In genomic region chr2:195413944-195414343, GRCh38 we compare ENCODE assay signal across 24 cellular contexts.
DNase-seq lines count a peak whose midpoint lies in the region; ATAC-seq, FAIRE-seq and TF ChIP-seq lines count a peak whose summit lies in the region.
"Had no signal": no experiment of that assay in that cellular context is flagged by ENCODE, and none has a peak within 500 bp of the region (broad histone marks: within the 10 kb centered on the region; RNA-seq: fewer than 3 reads in every experiment).

No MANE protein-coding gene starts in this region.

- H3K27me3 ChIP-seq in HepG2 (ENCODE audit: control insufficient read depth in 1 of 2, insufficient read depth in 2 of 2, low read length in 2 of 2) (no peaks in the 10 kb centered on the region), right lobe of liver (no peaks in the 10 kb centered on the region), endodermal cell (ENCODE audit: control insufficient read depth, insufficient read depth, low read length, poor library complexity, severe bottlenecking) (no peaks in the 10 kb centered on the region), PC-9 (ENCODE audit: insufficient read depth, low read depth) (no peaks in the 10 kb centered on the region)
- H3K27me3 ChIP-seq: BE2C had no signal

- H3K4me2 ChIP-seq in HepG2 (ENCODE audit: low read depth, low read length) (no peak overlapping the region), PC-9 (no peak overlapping the region)

- ATAC-seq in HepG2, result no peak
- ATAC-seq in right lobe of liver, result no peak
- no peak for ATAC-seq in stimulated activated memory B cell treated with anti-CD40 and anti-IgM and Interleukin-4, amounts not matched to agents 10 μg/mL and 1 μg/mL and 100 μg/mL, for 72 hours
- ATAC-seq: Right ventricle myocardium inferior had no signal

- no peak for TF ChIP-seq POLR2A in HepG2 (IDR thresholded peaks at IDR 0.05; ENCODE audit: insufficient read depth in 1 of 2, low read depth in 2 of 2, low read length in 2 of 2)
- TF ChIP-seq POLR2A in right lobe of liver (IDR thresholded peaks at IDR 0.05), result no peak

- WGBS in HepG2 (ENCODE audit: low lambda C conversion rate), result 4% methylated on average over 2 of the region's 2 CpGs
- WGBS in right lobe of liver (ENCODE audit: insufficient coverage, low coverage, low lambda C conversion rate, missing lambda C conversion rate), result 38% methylated on average over 1 of the region's 2 CpGs
- WGBS in endodermal cell (ENCODE audit: insufficient coverage in 1 of 2, insufficient read length in 1 of 2), 2 experiments, result 87 to 89% methylated on average over 2 of the region's 2 CpGs

- no peak overlapping the region for H3K4me3 ChIP-seq in HepG2 (replicated peaks in 1 of 3; ENCODE audit: insufficient read depth in 1 of 3, low read depth in 2 of 3, low read length in 3 of 3)
- H3K4me3 ChIP-seq in right lobe of liver, result no peak overlapping the region
- no peak overlapping the region for H3K4me3 ChIP-seq in endodermal cell (ENCODE audit: low read length)
- no peak overlapping the region for H3K4me3 ChIP-seq in PC-9

- no peaks in the 10 kb centered on the region for H3K4me1 ChIP-seq in HepG2 (ENCODE audit: insufficient read depth, low read length)
- H3K4me1 ChIP-seq in right lobe of liver, result no peaks in the 10 kb centered on the region
- no peaks in the 10 kb centered on the region for H3K4me1 ChIP-seq in endodermal cell (ENCODE audit: control insufficient read depth, insufficient read depth, low read length)
- H3K4me1 ChIP-seq in PC-9 (replicated peaks; ENCODE audit: insufficient read depth), result no peaks in the 10 kb centered on the region

- in situ Hi-C loops in HepG2 (cut with HindIII; ENCODE audit: extremely low pct_ligation_motif_present, low pct_unique_long_range_greater_than_20kb), result no loop called here

- no peaks in the 10 kb centered on the region for H3K36me3 ChIP-seq in HepG2 (replicated peaks in 1 of 2; ENCODE audit: control insufficient read depth in 1 of 2, insufficient read depth in 2 of 2, low read length in 2 of 2)
- no peaks in the 10 kb centered on the region for H3K36me3 ChIP-seq in right lobe of liver
- H3K36me3 ChIP-seq in endodermal cell (ENCODE audit: control insufficient read depth, insufficient read depth, low read length), result no peaks in the 10 kb centered on the region
- no peaks in the 10 kb centered on the region for H3K36me3 ChIP-seq in PC-9 (ENCODE audit: low read depth)
- H3K36me3 ChIP-seq: BE2C had no signal

- TF ChIP-seq RAD21 in HepG2 (CRISPR knock-in tag; IDR thresholded peaks at IDR 0.05), result no peak

- H3K27ac ChIP-seq in HepG2 (ENCODE audit: extremely low read length, insufficient read depth, low read length), result no peak overlapping the region
- H3K27ac ChIP-seq in right lobe of liver, result no peak overlapping the region
- H3K27ac ChIP-seq in endodermal cell (ENCODE audit: low read depth, low read length), result no peak overlapping the region
- no peak overlapping the region for H3K27ac ChIP-seq in PC-9

- no peaks in the 10 kb centered on the region for H4K20me1 ChIP-seq in HepG2 (ENCODE audit: insufficient read depth, low read length)
- no peaks in the 10 kb centered on the region for H4K20me1 ChIP-seq in PC-9 (ENCODE audit: insufficient read depth)

- peak overlapping the region; percentile 52 for H3K27ac Mint-ChIP-seq in endodermal cell
- H3K27ac Mint-ChIP-seq in stimulated activated memory B cell treated with anti-CD40 and anti-IgM and Interleukin-4, amounts not matched to agents 10 μg/mL and 1 μg/mL and 100 μg/mL, for 72 hours, result peak overlapping the region; percentile 9
- H3K27ac Mint-ChIP-seq: HFFc6 had no signal

- DNase-seq in HepG2 (ENCODE audit: low spot score), result no peak
- DNase-seq in right lobe of liver, result no peak
- peak; percentile 30 for DNase-seq in NCI-H69 (lab: John Stamatoyannopoulos, UW)
- DNase-seq in endodermal cell, result peak; percentile 46
- DNase-seq in PC-9, result no peak
- DNase-seq in stimulated activated CD4-positive, alpha-beta T cell treated with anti-CD3 and anti-CD28 coated beads, Interleukin-1b, Interleukin-23, amount 100 ng/mL, for 48 hours, result no peak
- no peak for DNase-seq in MV-4-11 (lab: John Stamatoyannopoulos, UW)
- DNase-seq: 8988T; BE2C; Calu3; CD4-positive, alpha-beta memory T cell; DMS53; H7; HFFc6; NCI-H1694 treated with DMSO at 0.1 percent for 48 hours; NCI-H2107; NCI-H446; NCI-H526 treated with DMSO at 0.1 percent for 48 hours; SW 1271 had no signal

- H3F3A ChIP-seq in PC-9 (ENCODE audit: insufficient read depth, low read depth), result no peaks in the 10 kb centered on the region

- no peak overlapping the region for H3K9ac ChIP-seq in HepG2 (ENCODE audit: insufficient read depth, low read depth, low read length)
- H3K9ac ChIP-seq in endodermal cell (ENCODE audit: extremely low read depth, low read length, poor library complexity, severe bottlenecking), result no peak overlapping the region

- POLR2A ChIA-PET in HepG2 (lab: Yijun Ruan, JAX), result no interaction called here
- POLR2A ChIA-PET in PC-9 (lab: Charles Lee; ENCODE audit: unreplicated experiment), result no interaction called here

- no peaks in the 10 kb centered on the region for H3K27me3 Mint-ChIP-seq in endodermal cell (ENCODE audit: insufficient read depth)
- no peaks in the 10 kb centered on the region for H3K27me3 Mint-ChIP-seq in stimulated activated memory B cell treated with anti-CD40 and anti-IgM and Interleukin-4, amounts not matched to agents 10 μg/mL and 1 μg/mL and 100 μg/mL, for 72 hours
- H3K27me3 Mint-ChIP-seq: CD4-positive, alpha-beta memory T cell had no signal

- intact Hi-C loops in HepG2 (cut with micrococcal nuclease; ENCODE audit: unreplicated experiment), result no loop called here
- intact Hi-C loops in right lobe of liver (cut with DNase I), result no loop called here
- intact Hi-C loops in PC-9 (cut with micrococcal nuclease; ENCODE audit: unreplicated experiment), result loop anchor here (10.0 kb wide), 1 partner anchor 241 kb away; the partner anchor contains the start of gene SLC39A10

- BruUV-seq in HepG2 (replicated peaks; lab: Mats Ljungman, UMichigan) (no TSS peak), PC-9 (replicated peaks; lab: Mats Ljungman, UMichigan) (no TSS peak)

- H2AFZ ChIP-seq in HepG2 (ENCODE audit: low read length), result no peak overlapping the region
- no peak overlapping the region for H2AFZ ChIP-seq in PC-9

- peaks cover 12% of the 10 kb centered on the region for H3K4me1 Mint-ChIP-seq in endodermal cell
- peaks cover 28% of the 10 kb centered on the region for H3K4me1 Mint-ChIP-seq in stimulated activated memory B cell treated with anti-CD40 and anti-IgM and Interleukin-4, amounts not matched to agents 10 μg/mL and 1 μg/mL and 100 μg/mL, for 72 hours

- H3K9me3 ChIP-seq in HepG2 (ENCODE audit: low read length), result no peaks in the 10 kb centered on the region
- no peaks in the 10 kb centered on the region for H3K9me3 ChIP-seq in right lobe of liver
- no peaks in the 10 kb centered on the region for H3K9me3 ChIP-seq in endodermal cell (ENCODE audit: control insufficient read depth, low read length)
- no peaks in the 10 kb centered on the region for H3K9me3 ChIP-seq in PC-9 (ENCODE audit: insufficient read depth, low read depth)
- H3K9me3 ChIP-seq: BE2C had no signal

- no peaks in the 10 kb centered on the region for H3K9me3 Mint-ChIP-seq in endodermal cell
- H3K9me3 Mint-ChIP-seq in stimulated activated memory B cell treated with anti-CD40 and anti-IgM and Interleukin-4, amounts not matched to agents 10 μg/mL and 1 μg/mL and 100 μg/mL, for 72 hours, result no peaks in the 10 kb centered on the region

- FAIRE-seq in HepG2 (lab: Jason Lieb, UNC), result no peak
- FAIRE-seq: GM12892, GM18507, RCC 7860 had no signal

- no peaks in the 10 kb centered on the region for H3K79me2 ChIP-seq in HepG2 (ENCODE audit: insufficient read depth, low read length)
- no peaks in the 10 kb centered on the region for H3K79me2 ChIP-seq in PC-9 (ENCODE audit: low read depth)

- no peak overlapping the region for H3K4me3 Mint-ChIP-seq in endodermal cell
- no peak overlapping the region for H3K4me3 Mint-ChIP-seq in stimulated activated memory B cell treated with anti-CD40 and anti-IgM and Interleukin-4, amounts not matched to agents 10 μg/mL and 1 μg/mL and 100 μg/mL, for 72 hours
- H3K4me3 Mint-ChIP-seq: CD4-positive, alpha-beta memory T cell; HFFc6 had no signal

- H3K36me3 Mint-ChIP-seq in endodermal cell (ENCODE audit: low read depth), result no peaks in the 10 kb centered on the region
- H3K36me3 Mint-ChIP-seq in stimulated activated memory B cell treated with anti-CD40 and anti-IgM and Interleukin-4, amounts not matched to agents 10 μg/mL and 1 μg/mL and 100 μg/mL, for 72 hours, result no peaks in the 10 kb centered on the region
- H3K36me3 Mint-ChIP-seq: CD4-positive, alpha-beta memory T cell had no signal

- TF ChIP-seq EP300 in HepG2 (IDR thresholded peaks at IDR 0.05; ENCODE audit: low read depth in 2 of 2, low read length in 2 of 2) (no peak), HepG2 (CRISPR knock-in tag; IDR thresholded peaks at IDR 0.05; ENCODE audit: borderline replicate concordance) (no peak)

- CTCF ChIA-PET in HepG2 (lab: Yijun Ruan, JAX; ENCODE audit: low intra/inter-chr PET ratio, low total read pairs), result no interaction called here
- CTCF ChIA-PET in PC-9 (lab: Charles Lee), result no interaction called here

- H3K9me2 ChIP-seq in PC-9 (ENCODE audit: insufficient read depth), result no peaks in the 10 kb centered on the region

- no peak for TF ChIP-seq CTCF in HepG2 (CRISPR knock-in tag; IDR thresholded peaks at IDR 0.05)
- no peak for TF ChIP-seq CTCF in right lobe of liver (IDR thresholded peaks at IDR 0.05)
- TF ChIP-seq CTCF in endodermal cell (conservative IDR thresholded peaks at IDR 0.05), result no peak
- TF ChIP-seq CTCF in PC-9 (conservative IDR thresholded peaks at IDR 0.05), result no peak

TF ChIP-seq in HepG2, 621 proteins besides CTCF, POLR2A, EP300 and RAD21 (continues in another document):
- peak; percentile 44; the same call in 1 of the 2 replicates for TF ChIP-seq NFE2 (CRISPR knock-in tag; IDR thresholded peaks at IDR 0.05)
- no peak for TF ChIP-seq ZNF800 (CRISPR knock-in tag; IDR thresholded peaks at IDR 0.05)
- no peak for TF ChIP-seq EZH2 (conservative IDR thresholded peaks at IDR 0.05; ENCODE audit: low read depth, low read length)

Comparison
In these comparisons a context has a peak if more than half of its experiments do, and no peak if none do; other contexts are left out.
1. DNase-seq: peak in NCI-H69 (single experiment) and endodermal cell (single experiment); none in HepG2 (single experiment), right lobe of liver (0 of 3), PC-9 (0 of 2), stimulated activated CD4-positive, alpha-beta T cell treated with anti-CD3 and anti-CD28 coated beads, Interleukin-1b, Interleukin-23, amount 100 ng/mL, for 48 hours (single experiment) and MV-4-11 (single experiment).